In genomic region chr2:170260188-170260587, GRCh38 we compare ENCODE assay signal across 27 cellular contexts.
DNase-seq lines count a peak whose midpoint lies in the region; ATAC-seq, FAIRE-seq and TF ChIP-seq lines count a peak whose summit lies in the region.
"Had no signal": no experiment of that assay in that cellular context is flagged by ENCODE, and none has a peak within 500 bp of the region (broad histone marks: within the 10 kb centered on the region; RNA-seq: fewer than 3 reads in every experiment).

No MANE protein-coding gene starts in this region.

- H3K4me3 Mint-ChIP-seq in WTC11 (no peak overlapping the region), mesothelial cell of epicardium (no peak overlapping the region)
- H3K4me3 Mint-ChIP-seq: CD14-positive monocyte; CD4-positive, alpha-beta memory T cell; CD4-positive, CD25-positive, alpha-beta regulatory T cell; CD8-positive, alpha-beta memory T cell had no signal

- H3K4me1 ChIP-seq in HEK293 (ENCODE audit: control insufficient read depth, insufficient read depth, low read length) (no peaks in the 10 kb centered on the region), H1 (replicated peaks in 1 of 4; ENCODE audit: control insufficient read depth in 3 of 4, insufficient read depth in 4 of 4, low read length in 3 of 4) (no peaks in the 10 kb centered on the region)
- H3K4me1 ChIP-seq: BE2C, BLaER1 had no signal

- no peak overlapping the region for H2AK5ac ChIP-seq in H1 (ENCODE audit: low read depth, low read length)

- H3K4me3 ChIP-seq in HEK293 (ENCODE audit: low read depth, low read length) (no peak overlapping the region), H1 (ENCODE audit: extremely low read depth in 1 of 4, insufficient read depth in 2 of 4, low read depth in 3 of 4, low read length in 4 of 4) (no peak overlapping the region)
- H3K4me3 ChIP-seq: BLaER1, GM12878 had no signal

- H2BK120ac ChIP-seq in H1 (replicated peaks; ENCODE audit: low read depth, low read length), result no peak overlapping the region

- DNase-seq in WTC11 (ENCODE audit: low spot score), result no peak
- no peak for DNase-seq in H1 (ENCODE audit: low read depth in 1 of 2, low spot score in 2 of 2)
- no peak for DNase-seq in mesothelial cell of epicardium (ENCODE audit: low spot score in 2 of 2, unreplicated experiment in 2 of 2)
- DNase-seq in RKO (ENCODE audit: low spot score), result no peak
- no peak for DNase-seq in stimulated activated naive CD4-positive, alpha-beta T cell treated with Interleukin-2 at 50 U/mL for 16 hours (lab: John Stamatoyannopoulos, UW)
- DNase-seq: 8988T; ACHN; BE2C; C1 segment of cervical spinal cord; CD4-positive, alpha-beta memory T cell; CD4-positive, CD25-positive, alpha-beta regulatory T cell; CD8-positive, alpha-beta memory T cell; COR-L47; DMS 273 treated with DMSO at 0.1 percent for 48 hours; DMS153; DMS53; DMS79; DND-41; EL; GDM1 had no signal

- H3K27me3 Mint-ChIP-seq in WTC11 (ENCODE audit: low read depth), result peaks cover 3% of the 10 kb centered on the region
- no peaks in the 10 kb centered on the region for H3K27me3 Mint-ChIP-seq in mesothelial cell of epicardium (ENCODE audit: low read depth)

- CTCF ChIA-PET in HEK293 (lab: Yijun Ruan, JAX), result interaction anchor here (0.6 kb wide), 2 partner anchors 101 to 1553 kb away, joined by 3 read pairs; no protein-coding TSS in a partner anchor
- CTCF ChIA-PET in WTC11 (lab: Charles Lee), result no interaction called here
- CTCF ChIA-PET in H1 (lab: Charles Lee; ENCODE audit: partially characterized antibody), result no interaction called here

- no peaks in the 10 kb centered on the region for H3K4me1 Mint-ChIP-seq in WTC11
- H3K4me1 Mint-ChIP-seq in mesothelial cell of epicardium, result no peaks in the 10 kb centered on the region
- H3K4me1 Mint-ChIP-seq: CD14-positive monocyte; CD4-positive, alpha-beta memory T cell; CD4-positive, CD25-positive, alpha-beta regulatory T cell; CD8-positive, alpha-beta memory T cell had no signal

- H3K36me3 Mint-ChIP-seq in WTC11, result peaks cover 33% of the 10 kb centered on the region
- H3K36me3 Mint-ChIP-seq in mesothelial cell of epicardium, result peaks cover 4% of the 10 kb centered on the region
- H3K36me3 Mint-ChIP-seq: CD14-positive monocyte; CD4-positive, alpha-beta memory T cell; CD4-positive, CD25-positive, alpha-beta regulatory T cell; CD8-positive, alpha-beta memory T cell had no signal

- no peak overlapping the region for H3K23ac ChIP-seq in H1 (ENCODE audit: insufficient read length)

- no peaks in the 10 kb centered on the region for H3K23me2 ChIP-seq in H1 (ENCODE audit: low read depth, low read length)

- H3K79me1 ChIP-seq in H1 (ENCODE audit: low read depth, low read length), result no peaks in the 10 kb centered on the region

- H4K5ac ChIP-seq in H1 (ENCODE audit: insufficient read length, low read depth, low read length), result no peak overlapping the region

- H3K27ac ChIP-seq in HEK293 (ENCODE audit: extremely low read depth, low read depth, low read length) (no peak overlapping the region), H1 (ENCODE audit: low read depth, low read length) (no peak overlapping the region)
- H3K27ac ChIP-seq: BLaER1 had no signal

- H3K9me3 ChIP-seq in HEK293 (ENCODE audit: control insufficient read depth, insufficient read depth, low read depth, low read length) (no peaks in the 10 kb centered on the region), H1 (ENCODE audit: insufficient read depth in 2 of 2, low read depth in 1 of 2, low read length in 1 of 2) (peaks cover 0 to 3% of the 10 kb centered on the region in 2 experiments; a peak in 1 of 4 replicates)
- H3K9me3 ChIP-seq: BE2C had no signal

- FAIRE-seq in H1 (lab: Jason Lieb, UNC), result no peak
- FAIRE-seq: A204.1, GM12878, GM12892, GM18507 had no signal

- TF ChIP-seq EP300 in H1 (IDR thresholded peaks at IDR 0.05; ENCODE audit: borderline replicate concordance in 1 of 2, low read depth in 2 of 2, low read length in 2 of 2), result no peak

- H3K9me3 Mint-ChIP-seq in WTC11, result peaks cover 65% of the 10 kb centered on the region
- peaks cover 73% of the 10 kb centered on the region for H3K9me3 Mint-ChIP-seq in mesothelial cell of epicardium

- H2BK5ac ChIP-seq in H1 (ENCODE audit: low read depth, low read length), result no peak overlapping the region

- H3K27ac Mint-ChIP-seq in WTC11 (no peak overlapping the region), mesothelial cell of epicardium (no peak overlapping the region)
- H3K27ac Mint-ChIP-seq: CD14-positive monocyte; CD4-positive, alpha-beta memory T cell; CD4-positive, CD25-positive, alpha-beta regulatory T cell; CD8-positive, alpha-beta memory T cell had no signal

- TF ChIP-seq CTCF in HEK293 (tag by site-specific recombination; IDR thresholded peaks at IDR 0.05) (no peak), WTC11 (IDR thresholded peaks at IDR 0.05) (no peak), H1 (IDR thresholded peaks at IDR 0.05; ENCODE audit: control extremely low read depth in 1 of 3, insufficient read depth in 1 of 3, low read depth in 1 of 3, low read length in 3 of 3) (no peak), mesothelial cell of epicardium (IDR thresholded peaks at IDR 0.05; ENCODE audit: unreplicated experiment) (no peak)

- H3K18ac ChIP-seq in H1 (ENCODE audit: extremely low read depth, low read length), result no peak overlapping the region

- no peaks in the 10 kb centered on the region for H4K20me1 ChIP-seq in H1 (replicated peaks in 1 of 2; ENCODE audit: control insufficient read depth in 1 of 2, insufficient read depth in 2 of 2, low read length in 2 of 2)
- H4K20me1 ChIP-seq: BLaER1 had no signal

- no peak overlapping the region for H4K8ac ChIP-seq in H1 (ENCODE audit: extremely low read depth, insufficient read depth, low read length)

- H3K4ac ChIP-seq in H1 (replicated peaks; ENCODE audit: insufficient read length, low read depth, low read length), result no peak overlapping the region

- H2BK15ac ChIP-seq in H1 (ENCODE audit: low read length), result no peak overlapping the region

- no peak overlapping the region for H2BK20ac ChIP-seq in H1 (ENCODE audit: low read length)

- no peak overlapping the region for H3K9ac ChIP-seq in H1 (replicated peaks in 1 of 4; ENCODE audit: extremely low read depth in 1 of 4, low read depth in 3 of 4, low read length in 3 of 4)
- H3K9ac ChIP-seq: BLaER1 had no signal

- H3K14ac ChIP-seq in H1 (ENCODE audit: insufficient read length), result no peak overlapping the region

- H3K4me2 ChIP-seq in H1 (ENCODE audit: insufficient read depth in 1 of 2, low read depth in 2 of 2, low read length in 2 of 2), result no peak overlapping the region
- H3K4me2 ChIP-seq: BLaER1 had no signal

- no peak overlapping the region for H3K56ac ChIP-seq in H1 (replicated peaks; ENCODE audit: insufficient read length, low read depth, low read length)

- TF ChIP-seq POLR2A in H1 (IDR thresholded peaks at IDR 0.05; ENCODE audit: control extremely low read depth in 1 of 2, low read depth in 2 of 2, low read length in 2 of 2), result no peak

- no peaks in the 10 kb centered on the region for H3K27me3 ChIP-seq in H1 (replicated peaks in 1 of 4; ENCODE audit: control insufficient read depth in 3 of 4, extremely low read depth in 1 of 4, insufficient read depth in 3 of 4, low read length in 3 of 4)
- H3K27me3 ChIP-seq: BE2C, BLaER1 had no signal

- TF ChIP-seq RAD21 in H1 (IDR thresholded peaks at IDR 0.05 in 1 of 2, conservative IDR thresholded peaks at IDR 0.05 in 1 of 2; ENCODE audit: low read depth in 2 of 2, low read length in 2 of 2), result no peak

- no peak overlapping the region for H2BK12ac ChIP-seq in H1 (ENCODE audit: low read depth, low read length)

- H3K36me3 ChIP-seq in HEK293 (ENCODE audit: control insufficient read depth in 2 of 2, insufficient read depth in 1 of 2, low read length in 2 of 2) (no peaks in the 10 kb centered on the region), H1 (ENCODE audit: control insufficient read depth in 2 of 4, insufficient read depth in 4 of 4, low read length in 3 of 4) (no peaks in the 10 kb centered on the region; a peak in 1 of 8 replicates)
- H3K36me3 ChIP-seq: BE2C, BLaER1 had no signal

- H3K79me2 ChIP-seq in H1 (ENCODE audit: control insufficient read depth in 1 of 2, insufficient read depth in 2 of 2, low read length in 2 of 2), result no peaks in the 10 kb centered on the region

- H4K91ac ChIP-seq in H1 (replicated peaks; ENCODE audit: insufficient read length, low read length), result no peak overlapping the region

- H2AFZ ChIP-seq in H1 (ENCODE audit: low read length), result no peak overlapping the region

- no peak for ATAC-seq in WTC11
- ATAC-seq: GM12878 had no signal

- POLR2A ChIA-PET in HEK293 (lab: Yijun Ruan, JAX), result no interaction called here
- POLR2A ChIA-PET in WTC11 (lab: Charles Lee), result interaction anchor here (0.6 kb wide), 1 partner anchor 14 kb away, joined by 3 read pairs; no protein-coding TSS in a partner anchor
- POLR2A ChIA-PET in H1 (lab: Charles Lee; ENCODE audit: partially characterized antibody), result no interaction called here

TF ChIP-seq in HEK293, 187 proteins besides CTCF, POLR2A, EP300 and RAD21 (continues in another document):
- no peak for TF ChIP-seq ZNF664 (tag by site-specific recombination; IDR thresholded peaks at IDR 0.05)
- TF ChIP-seq ZNF146 (tag by site-specific recombination; IDR thresholded peaks at IDR 0.05), result peak; percentile 50
- TF ChIP-seq ZNF548 (tag by site-specific recombination; IDR thresholded peaks at IDR 0.05), result no peak

TF ChIP-seq in WTC11, 78 proteins besides CTCF, POLR2A, EP300 and RAD21:
- TF ChIP-seq GTF2I (CRISPR knock-in tag; conservative IDR thresholded peaks at IDR 0.05) (peak; percentile 49; the same call in 1 of the 2 replicates), FOXJ3 (CRISPR knock-in tag; IDR thresholded peaks at IDR 0.05; ENCODE audit: borderline replicate concordance) (no peak)
TF ChIP-seq in WTC11: peak in this region for 1.

TF ChIP-seq in H1, 55 proteins besides CTCF, POLR2A, EP300 and RAD21:
- TF ChIP-seq KDM1A (IDR thresholded peaks at IDR 0.05; ENCODE audit: borderline replicate concordance, low read length) (peak; percentile 63; the same call in 1 of the 2 replicates), SP1 (IDR thresholded peaks at IDR 0.05; ENCODE audit: low read depth, low read length) (no peak)
TF ChIP-seq in H1: peak in this region for 1.
